23 cellular contexts compared by ENCODE assay signal in the genomic region with DNA sequence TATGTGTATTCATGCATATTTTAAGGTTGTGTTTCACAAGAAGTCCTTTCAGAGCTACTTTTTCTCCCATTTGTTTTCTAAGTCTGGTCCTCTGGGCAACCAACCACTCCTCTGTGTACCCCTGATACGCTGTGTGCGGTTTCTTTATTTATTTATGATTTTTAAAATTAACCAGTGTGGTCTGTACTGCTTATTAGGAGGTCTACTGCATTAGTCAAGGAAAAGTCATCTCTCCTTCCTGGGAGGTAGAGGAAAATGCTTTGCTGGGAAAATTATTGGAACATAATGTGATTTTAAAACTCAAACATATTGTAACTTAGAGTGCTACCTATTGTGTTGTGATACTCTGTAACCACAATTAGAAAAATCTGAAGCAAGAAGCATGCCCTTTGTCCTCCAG.
DNase-seq lines count a peak whose midpoint lies in the region; TF ChIP-seq lines count a peak whose summit lies in the region.
"Had no signal": no experiment of that assay in that cellular context is flagged by ENCODE, and none has a peak within 500 bp of the region (broad histone marks: within the 10 kb centered on the region; RNA-seq: fewer than 3 reads in every experiment).

No MANE protein-coding gene starts in this region.

- H4K20me1 ChIP-seq in smooth muscle cell (ENCODE audit: low read depth), result no peaks in the 10 kb centered on the region

- no peak overlapping the region for H3K4me3 ChIP-seq in smooth muscle cell
- no peak overlapping the region for H3K4me3 ChIP-seq in right atrium auricular region
- H3K4me3 ChIP-seq: SJCRH30, testis had no signal

- no peaks in the 10 kb centered on the region for H3K27me3 ChIP-seq in smooth muscle cell (ENCODE audit: low read depth)
- H3K27me3 ChIP-seq in right atrium auricular region, result no peaks in the 10 kb centered on the region
- H3K27me3 ChIP-seq: SJCRH30, testis had no signal

- H3K36me3 ChIP-seq in smooth muscle cell (ENCODE audit: low read depth), result no peaks in the 10 kb centered on the region
- no peaks in the 10 kb centered on the region for H3K36me3 ChIP-seq in right atrium auricular region
- H3K36me3 ChIP-seq: SJCRH30 had no signal

- H3K4me3 Mint-ChIP-seq in HFFc6, result peak overlapping the region; percentile 17; the same call in 1 of the 2 replicates
- H3K4me3 Mint-ChIP-seq: activated CD8-positive, alpha-beta memory T cell treated with anti-CD3 and anti-CD28 coated beads, Interleukin-2, amount 10 ng/mL, durations not matched to agents 7 days and 5 days; activated naive CD8-positive, alpha-beta T cell treated with anti-CD3 and anti-CD28 coated beads, Interleukin-2, amount 50 U/mL, for 24 hours; endodermal cell; IgD-negative memory B cell; T-cell had no signal

- H3K9ac ChIP-seq in smooth muscle cell (ENCODE audit: low read depth), result peak overlapping the region; percentile 29

- peak overlapping the region; percentile 77 for H3K27ac Mint-ChIP-seq in HFFc6
- H3K27ac Mint-ChIP-seq: activated CD8-positive, alpha-beta memory T cell treated with anti-CD3 and anti-CD28 coated beads, Interleukin-2, amount 10 ng/mL, durations not matched to agents 7 days and 5 days; activated naive CD8-positive, alpha-beta T cell treated with anti-CD3 and anti-CD28 coated beads, Interleukin-2, amount 50 U/mL, for 24 hours; endodermal cell; IgD-negative memory B cell; T-cell had no signal

- H3K4me2 ChIP-seq in smooth muscle cell, result peak overlapping the region; percentile 68

- 45% methylated on average over 2 of the region's 2 CpGs for WGBS in smooth muscle cell (ENCODE audit: low lambda C conversion rate)

- H3K36me3 Mint-ChIP-seq in HFFc6 (ENCODE audit: low read depth), result peaks cover 15% of the 10 kb centered on the region
- H3K36me3 Mint-ChIP-seq: IgD-negative memory B cell, T-cell had no signal

- DNase-seq in HFFc6 (no peak), astrocyte of the hippocampus (ENCODE audit: low read depth, low spot score) (peak; percentile 14), hepatic stellate cell (ENCODE audit: low spot score) (peak; percentile 14), smooth muscle cell (lab: John Stamatoyannopoulos, UW; ENCODE audit: unreplicated experiment) (no peak), NCI-H2171 treated with DMSO at 0.1 percent for 48 hours (lab: John Stamatoyannopoulos, UW) (no peak), COR-L47 (lab: John Stamatoyannopoulos, UW) (no peak), right atrium auricular region (ENCODE audit: low spot score) (no peak)
- DNase-seq: activated CD4-positive, CD25-positive, alpha-beta regulatory T cell; activated CD8-positive, alpha-beta memory T cell treated with anti-CD3 and anti-CD28 coated beads, Interleukin-2, amount 10 ng/mL, durations not matched to agents 7 days and 5 days; activated naive CD8-positive, alpha-beta T cell treated with anti-CD3 and anti-CD28 coated beads, Interleukin-2, amount 50 U/mL, for 24 hours; activated T-cell treated with anti-CD3 and anti-CD28 coated beads, Interleukin-2, amount 50 U/mL, for 48 hours; cortex of kidney; endodermal cell; head of caudate nucleus; NCI-H1092; NCI-H187; NCI-H526 treated with DMSO at 0.1 percent for 48 hours; posterior cingulate gyrus; stimulated activated naive CD8-positive, alpha-beta T cell treated with anti-CD3 and anti-CD28 coated beads, Interleukin-15, Interleukin-2, amounts not matched to agents 100 U/mL and 50 U/mL, for 24 hours; T-cell; testis had no signal

- no peaks in the 10 kb centered on the region for H3F3A ChIP-seq in smooth muscle cell (ENCODE audit: low read depth)

- H3K9me3 ChIP-seq in smooth muscle cell (replicated peaks; ENCODE audit: low read depth), result peaks cover 11% of the 10 kb centered on the region
- peaks cover 0 to 13% of the 10 kb centered on the region in 2 donors for H3K9me3 ChIP-seq in right atrium auricular region
- H3K9me3 ChIP-seq: SJCRH30, testis had no signal

- H3K4me1 ChIP-seq in smooth muscle cell (ENCODE audit: low read depth), result peaks cover 6% of the 10 kb centered on the region
- H3K4me1 ChIP-seq in right atrium auricular region, result no peaks in the 10 kb centered on the region

- H3K79me2 ChIP-seq in smooth muscle cell (ENCODE audit: low read depth), result no peaks in the 10 kb centered on the region

- H2AFZ ChIP-seq in smooth muscle cell (ENCODE audit: low read depth), result peak overlapping the region; percentile 56

- peak overlapping the region; percentile 95 for H3K27ac ChIP-seq in smooth muscle cell (ENCODE audit: low read depth)
- H3K27ac ChIP-seq in right atrium auricular region, result no peak overlapping the region
- H3K27ac ChIP-seq: SJCRH30, testis had no signal

- TF ChIP-seq CTCF in HFFc6 (IDR thresholded peaks at IDR 0.05) (no peak), smooth muscle cell (IDR thresholded peaks at IDR 0.05; ENCODE audit: borderline replicate concordance, insufficient read depth, poor library complexity, severe bottlenecking) (no peak), right atrium auricular region (IDR thresholded peaks at IDR 0.05) (no peak)

- H3K27me3 Mint-ChIP-seq in HFFc6 (ENCODE audit: insufficient read depth), result no peaks in the 10 kb centered on the region
- H3K27me3 Mint-ChIP-seq: activated CD8-positive, alpha-beta memory T cell treated with anti-CD3 and anti-CD28 coated beads, Interleukin-2, amount 10 ng/mL, durations not matched to agents 7 days and 5 days; activated naive CD8-positive, alpha-beta T cell treated with anti-CD3 and anti-CD28 coated beads, Interleukin-2, amount 50 U/mL, for 24 hours; IgD-negative memory B cell; T-cell had no signal

- H3K4me1 Mint-ChIP-seq in HFFc6 (ENCODE audit: low read depth), result peaks cover 29% of the 10 kb centered on the region
- H3K4me1 Mint-ChIP-seq: activated CD8-positive, alpha-beta memory T cell treated with anti-CD3 and anti-CD28 coated beads, Interleukin-2, amount 10 ng/mL, durations not matched to agents 7 days and 5 days; activated naive CD8-positive, alpha-beta T cell treated with anti-CD3 and anti-CD28 coated beads, Interleukin-2, amount 50 U/mL, for 24 hours; endodermal cell; IgD-negative memory B cell; T-cell had no signal

- H3K9me3 Mint-ChIP-seq in HFFc6, result peaks cover 4% of the 10 kb centered on the region

Comparison
In these comparisons a context has a peak if more than half of its experiments do, and no peak if none do; other contexts are left out.
1. DNase-seq: peak in astrocyte of the hippocampus (single experiment) and hepatic stellate cell (single experiment); none in HFFc6 (single experiment), smooth muscle cell (single experiment), NCI-H2171 treated with DMSO at 0.1 percent for 48 hours (single experiment), COR-L47 (single experiment) and right atrium auricular region (single experiment).